ENCODE assay signal across 15 cellular contexts in the genomic region with DNA sequence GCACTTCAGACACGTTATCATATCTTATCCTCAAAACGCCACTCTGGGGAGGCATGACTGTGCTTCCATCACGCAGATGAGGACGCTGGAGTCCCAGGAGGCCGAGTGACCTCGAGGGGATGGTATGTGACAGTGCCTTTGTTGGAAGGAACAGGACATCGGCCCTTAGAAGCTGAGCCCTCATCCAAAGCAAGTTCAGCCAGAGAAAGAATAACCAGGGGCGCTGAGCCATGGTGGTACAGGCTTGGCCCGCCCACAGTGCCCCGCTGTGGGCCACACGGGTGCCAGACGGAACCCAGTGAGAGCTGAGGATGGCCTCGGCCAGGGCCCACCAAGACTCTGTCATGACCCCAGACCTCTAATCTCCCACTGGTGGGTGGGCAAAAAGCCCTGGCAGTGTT. TPM values are rescaled to one million over a fixed set of nuclear protein-coding genes. Genes with fewer than 3 reads are reported as not detected.
DNase-seq lines count a peak whose midpoint lies in the region; ATAC-seq and TF ChIP-seq lines count a peak whose summit lies in the region.
"Had no signal": no experiment of that assay in that cellular context is flagged by ENCODE, and none has a peak within 500 bp of the region (broad histone marks: within the 10 kb centered on the region; RNA-seq: fewer than 3 reads in every experiment).

No MANE protein-coding gene starts in this region.

- H3K36me3 ChIP-seq in right atrium auricular region, result peaks cover 49% of the 10 kb centered on the region
- H3K36me3 ChIP-seq in uterus, result no peaks in the 10 kb centered on the region

- H3K27me3 ChIP-seq in right atrium auricular region, result no peaks in the 10 kb centered on the region
- H3K27me3 ChIP-seq in uterus, result no peaks in the 10 kb centered on the region
- H3K27me3 ChIP-seq: pancreas had no signal

- H3K4me1 Mint-ChIP-seq in activated naive CD4-positive, alpha-beta T cell treated with anti-CD3 and anti-CD28 coated beads, Interleukin-2, amount 10 ng/mL, durations not matched to agents 7 days and 5 days, result no peaks in the 10 kb centered on the region
- H3K4me1 Mint-ChIP-seq in progenitor cell of endocrine pancreas (ENCODE audit: low read depth), result no peaks in the 10 kb centered on the region
- H3K4me1 Mint-ChIP-seq: T-cell had no signal

- TF ChIP-seq POLR2A in uterus (IDR thresholded peaks at IDR 0.05), result no peak

- no peaks in the 10 kb centered on the region for H3K9me3 ChIP-seq in right atrium auricular region
- H3K9me3 ChIP-seq in uterus, result no peaks in the 10 kb centered on the region
- H3K9me3 ChIP-seq: pancreas had no signal

- no peaks in the 10 kb centered on the region for H3K27me3 Mint-ChIP-seq in activated naive CD4-positive, alpha-beta T cell treated with anti-CD3 and anti-CD28 coated beads, Interleukin-2, amount 10 ng/mL, durations not matched to agents 7 days and 5 days
- H3K27me3 Mint-ChIP-seq in progenitor cell of endocrine pancreas, result no peaks in the 10 kb centered on the region
- H3K27me3 Mint-ChIP-seq: T-cell had no signal

- CTCF ChIA-PET in activated naive CD4-positive, alpha-beta T cell treated with anti-CD3 and anti-CD28 coated beads, Interleukin-2, amount 10 ng/mL, durations not matched to agents 7 days and 5 days (lab: Charles Lee), result interaction anchor here (0.8 kb wide), 1 partner anchor 32 kb away, joined by 3 read pairs; no protein-coding TSS in a partner anchor

- no peak overlapping the region for H3K4me3 Mint-ChIP-seq in activated naive CD4-positive, alpha-beta T cell treated with anti-CD3 and anti-CD28 coated beads, Interleukin-2, amount 10 ng/mL, durations not matched to agents 7 days and 5 days
- no peak overlapping the region for H3K4me3 Mint-ChIP-seq in progenitor cell of endocrine pancreas (ENCODE audit: low read depth)
- H3K4me3 Mint-ChIP-seq: T-cell had no signal

- H3K27ac ChIP-seq in right atrium auricular region (peak overlapping the region; percentile 96 to 97), uterus (peak overlapping the region; percentile 95)

- peaks cover 0 to 91% of the 10 kb centered on the region in 2 donors for H3K4me1 ChIP-seq in right atrium auricular region
- peaks cover 25 to 34% of the 10 kb centered on the region in 2 donors for H3K4me1 ChIP-seq in uterus

- intact Hi-C loops in uterus (cut with DNase I; ENCODE audit: low total_unique reads), result no loop called here

- H3K4me3 ChIP-seq in right atrium auricular region (no peak overlapping the region), uterus (no peak overlapping the region)
- H3K4me3 ChIP-seq: pancreas had no signal

- no peak for TF ChIP-seq CTCF in right atrium auricular region (IDR thresholded peaks at IDR 0.05)
- no peak for TF ChIP-seq CTCF in progenitor cell of endocrine pancreas (IDR thresholded peaks at IDR 0.05; ENCODE audit: unreplicated experiment)
- no peak for TF ChIP-seq CTCF in uterus (IDR thresholded peaks at IDR 0.05)

- DNase-seq in activated naive CD4-positive, alpha-beta T cell treated with anti-CD3 and anti-CD28 coated beads, Interleukin-2, amount 10 ng/mL, durations not matched to agents 7 days and 5 days, result peak; percentile 14
- DNase-seq in activated naive CD4-positive, alpha-beta T cell treated with Interleukin-2 at 50 U/mL for 16 hours, result no peak
- DNase-seq in right atrium auricular region (ENCODE audit: low spot score) (no peak), progenitor cell of endocrine pancreas (ENCODE audit: low spot score, unreplicated experiment) (no peak), uterus (peak; percentile 27 to 53), OCI-M2 (lab: John Stamatoyannopoulos, UW; ENCODE audit: unreplicated experiment) (no peak)
- no peak for DNase-seq in activated T-cell treated with anti-CD3 and anti-CD28 coated beads, Interleukin-2, amount 50 U/mL, for 48 hours
- DNase-seq: 8988T; activated CD4-positive, alpha-beta T cell treated with anti-CD3 and anti-CD28 coated beads, Interleukin-2, amount 50 U/mL, for 48 hours; activated gamma-delta T cell; MM.1S; T-cell had no signal

- no peaks in the 10 kb centered on the region for H3K36me3 Mint-ChIP-seq in activated naive CD4-positive, alpha-beta T cell treated with anti-CD3 and anti-CD28 coated beads, Interleukin-2, amount 10 ng/mL, durations not matched to agents 7 days and 5 days
- peaks cover 4% of the 10 kb centered on the region for H3K36me3 Mint-ChIP-seq in progenitor cell of endocrine pancreas (ENCODE audit: insufficient read depth)

- ATAC-seq in GM21526 (IDR thresholded peaks at IDR 0.05; ENCODE audit: low FRiP score, unreplicated experiment), result no peak
- ATAC-seq: left colon, pancreas, T-cell had no signal

- H3K27ac Mint-ChIP-seq in activated naive CD4-positive, alpha-beta T cell treated with anti-CD3 and anti-CD28 coated beads, Interleukin-2, amount 10 ng/mL, durations not matched to agents 7 days and 5 days, result no peak overlapping the region
- H3K27ac Mint-ChIP-seq in progenitor cell of endocrine pancreas, result peak overlapping the region; percentile 13
- H3K27ac Mint-ChIP-seq: T-cell had no signal

- no peaks in the 10 kb centered on the region for H3K9me3 Mint-ChIP-seq in activated naive CD4-positive, alpha-beta T cell treated with anti-CD3 and anti-CD28 coated beads, Interleukin-2, amount 10 ng/mL, durations not matched to agents 7 days and 5 days
- no peaks in the 10 kb centered on the region for H3K9me3 Mint-ChIP-seq in progenitor cell of endocrine pancreas (ENCODE audit: low read depth)
- H3K9me3 Mint-ChIP-seq: T-cell had no signal

RNA-seq across cellular contexts. Expression of gene HS1BP3, which starts 31.3 kb away (rescaled TPM):
- 10 to 100 TPM; 19.5 to 26.0 TPM for total RNA-seq in right atrium auricular region
- 15.9 and 16.5 TPM in 2 replicates for total RNA-seq in progenitor cell of endocrine pancreas
- 10 to 100 TPM in 3 of 4 donors, 1 to 10 TPM in 1; 7.1 to 41.8 (median 28.4) TPM for total RNA-seq in uterus

RNA-seq across cellular contexts. Expression of gene GDF7, which starts 47.3 kb away (rescaled TPM):
- total RNA-seq in right atrium auricular region (1 to 10 TPM; 1.1 to 1.7 TPM), progenitor cell of endocrine pancreas (0.16 and 0.17 TPM in 2 replicates), uterus (10 to 100 TPM in 1 of 4 donors, 1 to 10 TPM in 3; 1.5 to 45.6 (median 5.4) TPM)

Comparison
In these comparisons a context has a peak if more than half of its experiments do, and no peak if none do; other contexts are left out.
1. DNase-seq: peak in activated naive CD4-positive, alpha-beta T cell treated with anti-CD3 and anti-CD28 coated beads, Interleukin-2, amount 10 ng/mL, durations not matched to agents 7 days and 5 days (single experiment) and uterus (2 of 2); none in activated naive CD4-positive, alpha-beta T cell treated with Interleukin-2 at 50 U/mL for 16 hours (single experiment), right atrium auricular region (single experiment), progenitor cell of endocrine pancreas (single experiment), activated T-cell treated with anti-CD3 and anti-CD28 coated beads, Interleukin-2, amount 50 U/mL, for 48 hours (0 of 2) and OCI-M2 (single experiment).